Comparison of ENCODE assay signal across 15 cellular contexts in genomic region chr17:73230088-73230487, GRCh38. TPM values are rescaled to one million over a fixed set of nuclear protein-coding genes. Genes with fewer than 3 reads are reported as not detected.
DNase-seq lines count a peak whose midpoint lies in the region; ATAC-seq, FAIRE-seq and TF ChIP-seq lines count a peak whose summit lies in the region.
"Had no signal": no experiment of that assay in that cellular context is flagged by ENCODE, and none has a peak within 500 bp of the region (broad histone marks: within the 10 kb centered on the region; RNA-seq: fewer than 3 reads in every experiment).

No MANE protein-coding gene starts in this region.

- H3K79me2 ChIP-seq in K562 (ENCODE audit: control insufficient read depth, insufficient read depth, low read length) (peaks cover 86% of the 10 kb centered on the region), neural progenitor cell (ENCODE audit: low read depth) (peaks cover 92% of the 10 kb centered on the region)

- TF ChIP-seq CTCF in HFFc6 (IDR thresholded peaks at IDR 0.05) (no peak), K562 (IDR thresholded peaks at IDR 0.05 in 2 of 3, conservative IDR thresholded peaks at IDR 0.05 in 1 of 3; ENCODE audit: insufficient read depth in 2 of 3, low read depth in 1 of 3, low read length in 3 of 3) (no peak), neural progenitor cell (IDR thresholded peaks at IDR 0.05) (no peak)

- TF ChIP-seq EP300 in K562 (IDR thresholded peaks at IDR 0.05; ENCODE audit: low read length), result no peak

- WGBS in K562 (ENCODE audit: insufficient coverage, low coverage, missing lambda C conversion rate), result 75% methylated on average over 5 of the region's 6 CpGs

- H3K27me3 ChIP-seq in K562 (ENCODE audit: control insufficient read depth in 2 of 2, insufficient read depth in 2 of 2, low read length in 2 of 2), result no peaks in the 10 kb centered on the region
- H3K27me3 ChIP-seq in neural progenitor cell, result no peaks in the 10 kb centered on the region
- H3K27me3 ChIP-seq: tibial artery had no signal

- peaks cover 11% of the 10 kb centered on the region for H3F3A ChIP-seq in neural progenitor cell (ENCODE audit: low read depth)

- no peaks in the 10 kb centered on the region for H3K9me3 Mint-ChIP-seq in activated CD4-positive, alpha-beta T cell treated with anti-CD3 and anti-CD28 coated beads for 36 hours (ENCODE audit: low read depth)
- H3K9me3 Mint-ChIP-seq in HFFc6 (no peaks in the 10 kb centered on the region), neural progenitor cell (no peaks in the 10 kb centered on the region)

- no peak for TF ChIP-seq RAD21 in K562 (CRISPR knock-in tag; conservative IDR thresholded peaks at IDR 0.05 in 1 of 2, IDR thresholded peaks at IDR 0.05 in 1 of 2)

- H3K27me3 Mint-ChIP-seq in activated CD4-positive, alpha-beta T cell treated with anti-CD3 and anti-CD28 coated beads for 36 hours, result no peaks in the 10 kb centered on the region
- H3K27me3 Mint-ChIP-seq in HFFc6 (ENCODE audit: insufficient read depth), result no peaks in the 10 kb centered on the region; the same call in 1 of the 2 replicates
- H3K27me3 Mint-ChIP-seq in neural progenitor cell (ENCODE audit: insufficient read depth, low read depth), result no peaks in the 10 kb centered on the region

- in situ Hi-C loops in K562 (cut with MboI), result no loop called here

- H4K20me1 ChIP-seq in K562 (replicated peaks; ENCODE audit: control insufficient read depth, insufficient read depth, low read length) (peaks cover 11% of the 10 kb centered on the region; the same call in 1 of the 2 replicates), neural progenitor cell (ENCODE audit: low read depth) (peaks cover 37% of the 10 kb centered on the region)

- H3K9me1 ChIP-seq in K562 (ENCODE audit: control insufficient read depth, insufficient read depth, low read length), result no peaks in the 10 kb centered on the region

- no TSS peak for BruUV-seq in K562 (replicated peaks; lab: Mats Ljungman, UMichigan)

- H3K4me1 ChIP-seq in K562 (replicated peaks in 1 of 2; ENCODE audit: control insufficient read depth in 2 of 2, insufficient read depth in 2 of 2, low read length in 2 of 2) (peaks cover 19 to 37% of the 10 kb centered on the region in 2 experiments), neural progenitor cell (peaks cover 23% of the 10 kb centered on the region)

- no peak for FAIRE-seq in K562 (lab: Jason Lieb, UNC)

- no peak for ATAC-seq in activated CD4-positive, alpha-beta T cell treated with anti-CD3 and anti-CD28 coated beads for 36 hours
- ATAC-seq in K562, result no peak
- ATAC-seq: left cardiac atrium had no signal

- POLR2A ChIA-PET in activated CD4-positive, alpha-beta T cell treated with anti-CD3 and anti-CD28 coated beads for 36 hours (lab: Charles Lee), result no interaction called here
- POLR2A ChIA-PET in K562 (lab: Yijun Ruan, JAX), result no interaction called here

- H3K4me2 ChIP-seq in K562 (ENCODE audit: insufficient read depth, low read length), result peak overlapping the region; percentile 97
- H3K4me2 ChIP-seq in neural progenitor cell, result no peak overlapping the region

- H3K4me1 Mint-ChIP-seq in activated CD4-positive, alpha-beta T cell treated with anti-CD3 and anti-CD28 coated beads for 36 hours, result peaks cover 59% of the 10 kb centered on the region
- peaks cover 62% of the 10 kb centered on the region for H3K4me1 Mint-ChIP-seq in HFFc6 (ENCODE audit: low read depth)
- peaks cover 36% of the 10 kb centered on the region for H3K4me1 Mint-ChIP-seq in neural progenitor cell

- no peak for TF ChIP-seq POLR2A in K562 (conservative IDR thresholded peaks at IDR 0.05)

- intact Hi-C loops in activated CD4-positive, alpha-beta T cell treated with anti-CD3 and anti-CD28 coated beads for 36 hours (cut with DNase I, micrococcal nuclease), result loop anchor here in 1 of 2 experiments (5.0 kb wide), 1 partner anchor 972 kb away; the partner anchor contains the start of gene RPL38
- intact Hi-C loops in K562 (cut with micrococcal nuclease), result no loop called here

- CTCF ChIA-PET in activated CD4-positive, alpha-beta T cell treated with anti-CD3 and anti-CD28 coated beads for 36 hours (lab: Charles Lee), result interaction anchor here (0.6 to 3.8 kb wide), 2 partner anchors 37 to 74 kb away, joined by 3 to 31 read pairs; partner anchors contain the start of gene COG1
- CTCF ChIA-PET in K562 (lab: Yijun Ruan, JAX; ENCODE audit: low intra/inter-chr PET ratio), result no interaction called here

- H3K4me3 Mint-ChIP-seq in activated CD4-positive, alpha-beta T cell treated with anti-CD3 and anti-CD28 coated beads for 36 hours, result peak overlapping the region; percentile 44
- H3K4me3 Mint-ChIP-seq in HFFc6, result peak overlapping the region; percentile 95
- H3K4me3 Mint-ChIP-seq in neural progenitor cell, result peak overlapping the region; percentile 94

- peaks cover 22% of the 10 kb centered on the region for H3K36me3 Mint-ChIP-seq in activated CD4-positive, alpha-beta T cell treated with anti-CD3 and anti-CD28 coated beads for 36 hours (ENCODE audit: low read depth)
- H3K36me3 Mint-ChIP-seq in HFFc6 (ENCODE audit: low read depth) (peaks cover 7% of the 10 kb centered on the region; the same call in 1 of the 2 replicates), neural progenitor cell (no peaks in the 10 kb centered on the region)

- H3K9ac ChIP-seq in K562 (ENCODE audit: insufficient read depth in 1 of 2, low read depth in 2 of 2, low read length in 2 of 2), result peak overlapping the region in 1 of 2 experiments; percentile 24; a peak in 1 of 4 replicates
- H3K9ac ChIP-seq in neural progenitor cell, result no peak overlapping the region

- DNase-seq in activated CD4-positive, alpha-beta T cell treated with anti-CD3 and anti-CD28 coated beads for 36 hours, result no peak
- DNase-seq in activated CD4-positive, alpha-beta T cell treated with anti-CD3 and anti-CD28 coated beads, Interleukin-2, amount 50 U/mL, for 48 hours, result no peak
- DNase-seq in HFFc6 (no peak), K562 (ENCODE audit: extremely low read depth in 1 of 4, low spot score in 3 of 4) (no peak), neural progenitor cell (ENCODE audit: low spot score) (no peak), NCI-H226 (no peak), NCI-H510A (lab: John Stamatoyannopoulos, UW) (no peak), kidney glomerular epithelial cell (lab: John Stamatoyannopoulos, UW) (no peak)
- DNase-seq: ACHN, DMS79 treated with DMSO at 0.1 percent for 48 hours, left cardiac atrium, NCI-H1092 treated with DMSO at 0.1 percent for 48 hours, NCI-H345, occipital lobe, tibial artery had no signal

- no peak overlapping the region for H3K27ac ChIP-seq in K562 (ENCODE audit: extremely low read depth, low read depth, low read length)
- H3K27ac ChIP-seq in neural progenitor cell, result no peak overlapping the region

- peaks cover 29% of the 10 kb centered on the region for H3K36me3 ChIP-seq in K562 (ENCODE audit: control insufficient read depth, insufficient read depth, low read length)
- H3K36me3 ChIP-seq in neural progenitor cell, result no peaks in the 10 kb centered on the region
- H3K36me3 ChIP-seq: tibial artery had no signal

- H3K9me3 ChIP-seq in K562 (replicated peaks; ENCODE audit: control insufficient read depth, insufficient read depth, low read depth, low read length) (no peaks in the 10 kb centered on the region), neural progenitor cell (ENCODE audit: low read depth) (no peaks in the 10 kb centered on the region)
- H3K9me3 ChIP-seq: tibial artery had no signal

- H3K4me3 ChIP-seq in K562, result no peak overlapping the region
- no peak overlapping the region for H3K4me3 ChIP-seq in neural progenitor cell

- H2AFZ ChIP-seq in K562 (ENCODE audit: low read depth, low read length) (no peak overlapping the region), neural progenitor cell (replicated peaks) (no peak overlapping the region)

- no peak overlapping the region for H3K27ac Mint-ChIP-seq in activated CD4-positive, alpha-beta T cell treated with anti-CD3 and anti-CD28 coated beads for 36 hours
- H3K27ac Mint-ChIP-seq in HFFc6 (peak overlapping the region; percentile 43; the same call in 1 of the 2 replicates), neural progenitor cell (no peak overlapping the region)

RNA-seq across cellular contexts. Expression of gene CPSF4L, which starts 31.6 kb away (rescaled TPM):
- total RNA-seq in activated CD4-positive, alpha-beta T cell treated with anti-CD3 and anti-CD28 coated beads for 36 hours, result not detected
- not detected for total RNA-seq in HFFc6 (2021; fragmentation: NEBNext Ultra II Directional; extraction: Animal tissue kit (Norgen Biotek cat#: 25700))
- not detected in 2 replicates for total RNA-seq in K562 (2011; cell fraction: chromatin; rRNA removed; ENCODE audit: low replicate concordance)
- not detected in 2 replicates for total RNA-seq in K562 (2011; cell fraction: nucleolus; rRNA removed)
- total RNA-seq in K562 (2011; cell fraction: nucleoplasm; rRNA removed), result not detected in 2 replicates
- not detected in 2 replicates for total RNA-seq in K562 (2014; rRNA removed)
- not detected in 2 replicates for total RNA-seq in K562 (2014; rRNA removed; fragmentation: Illumina TruSeq; extraction: Trizol)
- not detected in 2 replicates for total RNA-seq in K562 (2015; rRNA removed; fragmentation: Illumina TruSeq; extraction: Trizol)
- not detected in 2 replicates for total RNA-seq in K562 (2021)
- polyA plus RNA-seq in K562 (2011; rRNA removed), result not detected in 2 replicates
- not detected in 2 replicates for polyA plus RNA-seq in K562 (2011; cell fraction: cytosol; rRNA removed)
- polyA plus RNA-seq in K562 (2011; cell fraction: nucleus; rRNA removed), result 0.08 TPM in 1 of 2 replicates, not detected in the other
- polyA plus RNA-seq in K562 (2012), result not detected in 2 replicates
- polyA plus RNA-seq in K562 (2014; fragmentation: Illumina TruSeq; extraction: Trizol), result not detected in 2 replicates
- polyA plus RNA-seq in K562 (2014; fragmentation: Nextera tagmentation; extraction: Ambion mirVana), result not detected
- not detected in 2 replicates for polyA plus RNA-seq in K562 (2014; rRNA removed)
- not detected in 2 replicates for polyA minus RNA-seq in K562 (2011; rRNA and poly(A)+ RNA removed)
- polyA minus RNA-seq in K562 (2011; cell fraction: cytosol; rRNA and poly(A)+ RNA removed), result not detected in 2 replicates
- not detected in 2 replicates for polyA minus RNA-seq in K562 (2011; cell fraction: nucleus; rRNA and poly(A)+ RNA removed)
- total RNA-seq in neural progenitor cell (ENCODE audit: low replicate concordance), result not detected in 2 replicates
- total RNA-seq: left cardiac atrium, occipital lobe had no signal

RNA-seq across cellular contexts. Expression of gene COG1, which starts 37.2 kb away (rescaled TPM):
- 10 to 100 TPM; 25.6 to 39.0 TPM for total RNA-seq in activated CD4-positive, alpha-beta T cell treated with anti-CD3 and anti-CD28 coated beads for 36 hours
- 10 to 100 TPM; 47.3 to 59.0 (median 55.8) TPM for total RNA-seq in HFFc6 (2021; fragmentation: NEBNext Ultra II Directional; extraction: Animal tissue kit (Norgen Biotek cat#: 25700))
- 66.6 and 89.3 TPM in 2 replicates for total RNA-seq in K562 (2011; cell fraction: chromatin; rRNA removed; ENCODE audit: low replicate concordance)
- 46.7 and 60.0 TPM in 2 replicates for total RNA-seq in K562 (2011; cell fraction: nucleolus; rRNA removed)
- 49.8 and 61.1 TPM in 2 replicates for total RNA-seq in K562 (2011; cell fraction: nucleoplasm; rRNA removed)
- 10.8 and 16.6 TPM in 2 replicates for total RNA-seq in K562 (2014; rRNA removed)
- total RNA-seq in K562 (2014; rRNA removed; fragmentation: Illumina TruSeq; extraction: Trizol), result 12.3 and 14.0 TPM in 2 replicates
- 13.8 and 18.5 TPM in 2 replicates for total RNA-seq in K562 (2015; rRNA removed; fragmentation: Illumina TruSeq; extraction: Trizol)
- total RNA-seq in K562 (2021), result 23.9 and 26.8 TPM in 2 replicates
- polyA plus RNA-seq in K562 (2011; rRNA removed), result 16.2 and 22.8 TPM in 2 replicates
- polyA plus RNA-seq in K562 (2011; cell fraction: cytosol; rRNA removed), result 13.1 and 18.9 TPM in 2 replicates
- 55.2 and 65.8 TPM in 2 replicates for polyA plus RNA-seq in K562 (2011; cell fraction: nucleus; rRNA removed)
- 23.6 and 25.0 TPM in 2 replicates for polyA plus RNA-seq in K562 (2012)
- 19.6 and 28.3 TPM in 2 replicates for polyA plus RNA-seq in K562 (2014; fragmentation: Illumina TruSeq; extraction: Trizol)
- 1 to 10 TPM; 9.5 to 9.9 TPM for polyA plus RNA-seq in K562 (2014; fragmentation: Nextera tagmentation; extraction: Ambion mirVana)
- 12.9 and 13.9 TPM in 2 replicates for polyA plus RNA-seq in K562 (2014; rRNA removed)
- 20.6 and 23.9 TPM in 2 replicates for polyA minus RNA-seq in K562 (2011; rRNA and poly(A)+ RNA removed)
- 15.8 and 17.8 TPM in 2 replicates for polyA minus RNA-seq in K562 (2011; cell fraction: cytosol; rRNA and poly(A)+ RNA removed)
- 42.4 and 45.0 TPM in 2 replicates for polyA minus RNA-seq in K562 (2011; cell fraction: nucleus; rRNA and poly(A)+ RNA removed)
- total RNA-seq in neural progenitor cell (ENCODE audit: low replicate concordance), result 11.7 and 22.9 TPM in 2 replicates

Comparison
In these comparisons a context has a peak if more than half of its experiments do, and no peak if none do; other contexts are left out.
1. H3K4me3 Mint-ChIP-seq: peak in every context shown above with its lines; median percentile 95 in HFFc6; 94 in neural progenitor cell; 44 in activated CD4-positive, alpha-beta T cell treated with anti-CD3 and anti-CD28 coated beads for 36 hours.